29 cellular contexts compared by ENCODE assay signal in the genomic region with DNA sequence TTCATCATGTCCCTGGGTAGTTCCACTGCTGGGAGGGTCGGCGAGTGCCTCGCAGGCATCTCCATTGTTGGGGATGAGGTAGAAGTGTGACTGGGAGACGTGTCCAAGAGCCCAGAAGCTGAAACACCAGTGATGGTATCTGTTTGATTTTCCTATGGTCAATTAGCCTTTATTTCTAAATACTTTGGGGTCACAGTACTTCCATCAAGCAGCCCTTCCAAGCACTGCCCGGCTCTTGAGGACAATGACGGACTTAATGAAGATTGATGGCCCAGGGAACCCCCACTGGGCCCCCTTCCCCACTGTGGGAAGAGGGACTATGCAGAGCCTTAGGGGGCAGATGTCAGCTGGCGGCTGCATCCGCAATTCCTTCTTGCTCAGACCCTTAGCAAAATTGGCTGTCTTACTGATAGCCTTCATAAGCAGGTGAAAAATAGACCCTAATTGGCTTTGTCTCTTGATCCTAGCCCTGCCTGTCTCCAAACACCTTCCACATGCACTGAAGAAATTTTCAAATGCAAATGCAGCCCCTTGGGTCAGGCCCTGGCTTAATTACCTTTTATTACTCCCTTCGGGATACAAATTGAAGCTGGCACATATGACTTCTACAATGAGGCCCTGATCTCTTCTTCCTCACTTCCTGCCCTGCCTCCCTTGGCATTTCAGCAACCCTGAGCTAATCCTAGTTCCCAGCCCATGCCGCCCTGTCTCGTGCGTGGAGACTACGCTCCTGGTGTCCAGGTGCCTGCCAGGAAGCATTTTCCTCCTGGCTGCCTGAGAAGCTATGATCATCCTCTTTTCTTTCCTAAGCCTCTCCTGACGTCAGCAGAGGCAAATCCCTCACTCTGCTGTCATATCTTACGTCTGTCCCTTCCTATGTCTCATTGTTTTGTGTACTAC.
DNase-seq lines count a peak whose midpoint lies in the region; ATAC-seq and TF ChIP-seq lines count a peak whose summit lies in the region.
"Had no signal": no experiment of that assay in that cellular context is flagged by ENCODE, and none has a peak within 500 bp of the region (broad histone marks: within the 10 kb centered on the region; RNA-seq: fewer than 3 reads in every experiment).

No MANE protein-coding gene starts in this region.

- peak overlapping the region in 3 of 5 experiments; percentile 52 to 79 (median 61) for H3K27ac Mint-ChIP-seq in brain
- H3K27ac Mint-ChIP-seq: activated B cell treated with CpG ODN at 0.5 μM for 24 hours; activated naive CD4-positive, alpha-beta T cell treated with anti-CD3 and anti-CD28 coated beads, Interleukin-2, amount 10 ng/mL, durations not matched to agents 7 days and 5 days; CD8-positive, alpha-beta memory T cell; memory B cell had no signal

- peaks cover 11% of the 10 kb centered on the region for H3K4me1 ChIP-seq in A673 (ENCODE audit: insufficient read depth, low read length, poor library complexity, severe bottlenecking)
- H3K4me1 ChIP-seq: BE2C, breast epithelium, colonic mucosa, psoas muscle, stomach, thyroid gland had no signal

- ATAC-seq in HG03139 (IDR thresholded peaks at IDR 0.05; ENCODE audit: unreplicated experiment) (no peak), HG03460 (IDR thresholded peaks at IDR 0.05; ENCODE audit: unreplicated experiment) (no peak), HG03175 (IDR thresholded peaks at IDR 0.05; ENCODE audit: unreplicated experiment) (no peak)
- ATAC-seq: esophagus mucosa, HCT116, left colon, psoas muscle had no signal

- H3K27me3 ChIP-seq in A673 (replicated peaks; ENCODE audit: insufficient read depth, low read depth, low read length, poor library complexity) = no peaks in the 10 kb centered on the region
- H3K27me3 ChIP-seq: BE2C, breast epithelium, colonic mucosa, hepatocyte, stomach, thyroid gland had no signal

- peaks cover 0 to 10% (median 5%) of the 10 kb centered on the region in 5 experiments for H3K9me3 Mint-ChIP-seq in brain
- H3K9me3 Mint-ChIP-seq: activated B cell treated with CpG ODN at 0.5 μM for 24 hours; activated naive CD4-positive, alpha-beta T cell treated with anti-CD3 and anti-CD28 coated beads, Interleukin-2, amount 10 ng/mL, durations not matched to agents 7 days and 5 days; CD8-positive, alpha-beta memory T cell; memory B cell had no signal

- peaks cover 10% of the 10 kb centered on the region for H3K27me3 Mint-ChIP-seq in brain
- H3K27me3 Mint-ChIP-seq: activated B cell treated with CpG ODN at 0.5 μM for 24 hours had no signal

- intact Hi-C loops in A673 (cut with micrococcal nuclease; ENCODE audit: unreplicated experiment) = no loop called here

- H3K4me1 Mint-ChIP-seq in brain = peaks cover 37% of the 10 kb centered on the region
- H3K4me1 Mint-ChIP-seq: activated B cell treated with CpG ODN at 0.5 μM for 24 hours; activated naive CD4-positive, alpha-beta T cell treated with anti-CD3 and anti-CD28 coated beads, Interleukin-2, amount 10 ng/mL, durations not matched to agents 7 days and 5 days; CD8-positive, alpha-beta memory T cell; memory B cell had no signal

- no peak overlapping the region for H3K4me3 Mint-ChIP-seq in brain
- H3K4me3 Mint-ChIP-seq: activated B cell treated with CpG ODN at 0.5 μM for 24 hours; activated naive CD4-positive, alpha-beta T cell treated with anti-CD3 and anti-CD28 coated beads, Interleukin-2, amount 10 ng/mL, durations not matched to agents 7 days and 5 days; CD8-positive, alpha-beta memory T cell; memory B cell had no signal

- TF ChIP-seq CTCF in A673 (conservative IDR thresholded peaks at IDR 0.05; ENCODE audit: low read depth, low read length) (no peak), brain (conservative IDR thresholded peaks at IDR 0.05) (no peak)

- BruUV-seq in A673 (replicated peaks; lab: Mats Ljungman, UMichigan) = no TSS peak

- POLR2A ChIA-PET in A673 (lab: Charles Lee; ENCODE audit: low non-redundant PET) = no interaction called here
- POLR2A ChIA-PET in HEK293T (lab: Yijun Ruan, JAX) = no interaction called here

- DNase-seq in A673 (ENCODE audit: low spot score) = peak; percentile 45
- DNase-seq in HEK293T (ENCODE audit: extremely low spot score) = no peak
- peak; percentile 46 for DNase-seq in islet precursor cell
- DNase-seq: ACHN; activated B cell treated with CpG ODN at 0.5 μM for 24 hours; activated CD4-positive, alpha-beta T cell treated with anti-CD3 and anti-CD28 coated beads, Interleukin-2, amount 50 U/mL, for 1 hour; activated naive CD4-positive, alpha-beta T cell treated with anti-CD3 and anti-CD28 coated beads, Interleukin-2, amount 10 ng/mL, durations not matched to agents 7 days and 5 days; BE2C; CD8-positive, alpha-beta memory T cell; colonic mucosa; DMS79; left colon; NCI-H187; nucleus accumbens; psoas muscle; stomach; SW 1271; T-helper 9 cell; thyroid gland had no signal

- CTCF ChIA-PET in A673 (lab: Charles Lee) = no interaction called here
- CTCF ChIA-PET in HEK293T (lab: Yijun Ruan, JAX) = no interaction called here

- H3K4me3 ChIP-seq in A673 (ENCODE audit: low read depth, low read length, poor library complexity, severe bottlenecking) = no peak overlapping the region
- H3K4me3 ChIP-seq: breast epithelium, colonic mucosa, hepatocyte, psoas muscle, stomach, thyroid gland had no signal

- H3K36me3 ChIP-seq in A673 (ENCODE audit: insufficient read depth, low read length, poor library complexity, severe bottlenecking) = no peaks in the 10 kb centered on the region
- H3K36me3 ChIP-seq: BE2C, breast epithelium, colonic mucosa, stomach, thyroid gland had no signal

- H3K36me3 Mint-ChIP-seq in brain = no peaks in the 10 kb centered on the region
- H3K36me3 Mint-ChIP-seq: activated naive CD4-positive, alpha-beta T cell treated with anti-CD3 and anti-CD28 coated beads, Interleukin-2, amount 10 ng/mL, durations not matched to agents 7 days and 5 days; memory B cell had no signal

- H3K9me3 ChIP-seq in A673 (ENCODE audit: low read depth, low read length, poor library complexity, severe bottlenecking) = no peaks in the 10 kb centered on the region
- H3K9me3 ChIP-seq: BE2C, breast epithelium, colonic mucosa, psoas muscle, stomach, thyroid gland had no signal

- H3K27ac ChIP-seq in A673 (ENCODE audit: low read depth, low read length, poor library complexity, severe bottlenecking) = peak overlapping the region; percentile 50
- H3K27ac ChIP-seq: breast epithelium, colonic mucosa, hepatocyte, HL-60, psoas muscle, stomach, thyroid gland had no signal

TF ChIP-seq in HEK293T, 16 proteins besides CTCF, POLR2A, EP300 and RAD21:
- TF ChIP-seq, protein P1, sequence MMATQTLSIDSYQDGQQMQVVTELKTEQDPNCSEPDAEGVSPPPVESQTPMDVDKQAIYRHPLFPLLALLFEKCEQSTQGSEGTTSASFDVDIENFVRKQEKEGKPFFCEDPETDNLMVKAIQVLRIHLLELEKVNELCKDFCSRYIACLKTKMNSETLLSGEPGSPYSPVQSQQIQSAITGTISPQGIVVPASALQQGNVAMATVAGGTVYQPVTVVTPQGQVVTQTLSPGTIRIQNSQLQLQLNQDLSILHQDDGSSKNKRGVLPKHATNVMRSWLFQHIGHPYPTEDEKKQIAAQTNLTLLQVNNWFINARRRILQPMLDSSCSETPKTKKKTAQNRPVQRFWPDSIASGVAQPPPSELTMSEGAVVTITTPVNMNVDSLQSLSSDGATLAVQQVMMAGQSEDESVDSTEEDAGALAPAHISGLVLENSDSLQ (IDR thresholded peaks at IDR 0.05) = peak; percentile 18; the same call in 1 of the 2 replicates
- no peak for TF ChIP-seq ARNT (IDR thresholded peaks at IDR 0.05)
